In genomic region chr12:2373307-2373706, GRCh38 we compare ENCODE assay signal across 30 cellular contexts.
"Had no signal": no experiment of that assay in that cellular context is flagged by ENCODE, and none has a peak within 500 bp of the region (broad histone marks: within the 10 kb centered on the region; RNA-seq: fewer than 3 reads in every experiment).

No MANE protein-coding gene starts in this region.

- H3K9me3 Mint-ChIP-seq: activated naive CD4-positive, alpha-beta T cell treated with anti-CD3 and anti-CD28 coated beads, Interleukin-2, amount 50 U/mL, for 24 hours; activated naive CD8-positive, alpha-beta T cell treated with anti-CD3 and anti-CD28 coated beads, Interleukin-2, amount 50 U/mL, for 24 hours; activated T-helper 1 cell treated with anti-CD3 and anti-CD28 coated beads, Interleukin-12 subunit alpha, Interleukin-12 subunit beta, Interleukin-2, Interleukin-4 antibody, amounts not matched to agents 30 ng/mL and 10 ng/mL and 1 ng/mL, durations not matched to agents 14 hours and 24 hours and 36 hours; immature natural killer cell; naive B cell; nephron progenitor cell; stimulated activated effector memory CD8-positive, alpha-beta T cell treated with anti-CD3 and anti-CD28 coated beads, Interleukin-12 subunit alpha, Interleukin-12 subunit beta, amount 100 ng/mL, for 72 hours; stimulated activated naive CD8-positive, alpha-beta T cell treated with anti-CD3 and anti-CD28 coated beads, Interleukin-15, amount 100 ng/mL, for 72 hours had no signal

- ATAC-seq: activated CD4-positive, CD25-positive, alpha-beta regulatory T cell treated with anti-CD3 and anti-CD28 coated beads, Interleukin-2, amount 50 U/mL, for 24 hours; activated naive CD8-positive, alpha-beta T cell treated with anti-CD3 and anti-CD28 coated beads, Interleukin-2, amount 50 U/mL, for 24 hours; right lobe of liver; stimulated activated effector memory CD8-positive, alpha-beta T cell treated with anti-CD3 and anti-CD28 coated beads, Interleukin-12 subunit alpha, Interleukin-12 subunit beta, amount 100 ng/mL, for 72 hours; stimulated activated naive CD8-positive, alpha-beta T cell treated with anti-CD3 and anti-CD28 coated beads, Interleukin-15, amount 100 ng/mL, for 72 hours; T-helper 17 cell had no signal

- H3K27me3 ChIP-seq: colonic mucosa, right lobe of liver, thyroid gland had no signal

- H3K4me3 Mint-ChIP-seq: activated naive CD4-positive, alpha-beta T cell treated with anti-CD3 and anti-CD28 coated beads, Interleukin-2, amount 50 U/mL, for 24 hours; activated naive CD8-positive, alpha-beta T cell treated with anti-CD3 and anti-CD28 coated beads, Interleukin-2, amount 50 U/mL, for 24 hours; activated T-helper 1 cell treated with anti-CD3 and anti-CD28 coated beads, Interleukin-12 subunit alpha, Interleukin-12 subunit beta, Interleukin-2, Interleukin-4 antibody, amounts not matched to agents 30 ng/mL and 10 ng/mL and 1 ng/mL, durations not matched to agents 14 hours and 24 hours and 36 hours; immature natural killer cell; nephron progenitor cell; stimulated activated effector memory CD8-positive, alpha-beta T cell treated with anti-CD3 and anti-CD28 coated beads, Interleukin-12 subunit alpha, Interleukin-12 subunit beta, amount 100 ng/mL, for 72 hours; stimulated activated naive CD8-positive, alpha-beta T cell treated with anti-CD3 and anti-CD28 coated beads, Interleukin-15, amount 100 ng/mL, for 72 hours had no signal

- H3K36me3 Mint-ChIP-seq: activated naive CD4-positive, alpha-beta T cell treated with anti-CD3 and anti-CD28 coated beads, Interleukin-2, amount 50 U/mL, for 24 hours; immature natural killer cell; naive B cell; stimulated activated effector memory CD8-positive, alpha-beta T cell treated with anti-CD3 and anti-CD28 coated beads, Interleukin-12 subunit alpha, Interleukin-12 subunit beta, amount 100 ng/mL, for 72 hours had no signal

- H3K4me1 ChIP-seq: colonic mucosa, right lobe of liver, thyroid gland had no signal

- H3K4me3 ChIP-seq: colonic mucosa, lung, right lobe of liver, skin epidermis, thyroid gland had no signal

- DNase-seq: activated CD4-positive, alpha-beta T cell treated with anti-CD3 and anti-CD28 coated beads for 48 hours; activated CD4-positive, alpha-beta T cell treated with anti-CD3 and anti-CD28 coated beads, Interleukin-2, amount 50 U/mL, for 48 hours; activated CD8-positive, alpha-beta memory T cell treated with anti-CD3 and anti-CD28 coated beads, Interleukin-2, amount 50 U/mL, for 4 hours; activated gamma-delta T cell treated with Interleukin-2 at 50 U/mL for 16 hours; activated naive CD8-positive, alpha-beta T cell treated with anti-CD3 and anti-CD28 coated beads, Interleukin-2, amount 50 U/mL, for 24 hours; activated T-cell treated with anti-CD3 and anti-CD28 coated beads, Interleukin-2, amount 50 U/mL, for 1 hour; amygdala; colonic mucosa; effector CD8-positive, alpha-beta T cell; glutamatergic neuron; hypothalamus; immature natural killer cell; kidney; mesendoderm; naive B cell; nephron progenitor cell; occipital lobe; right lobe of liver; stimulated activated CD4-positive, alpha-beta T cell treated with anti-CD3 and anti-CD28 coated beads, Interleukin-12 subunit alpha, Interleukin-12 subunit beta, amount 100 ng/mL, for 4 hours; stimulated activated CD4-positive, alpha-beta T cell treated with anti-CD3 and anti-CD28 coated beads, Interleukin-4, amount 100 ng/mL, for 24 hours; stimulated activated naive CD8-positive, alpha-beta T cell treated with anti-CD3 and anti-CD28 coated beads, Interleukin-15, amount 100 ng/mL, for 72 hours; T-helper 17 cell; thyroid gland; WERI-Rb-1 had no signal

- H3K9me3 ChIP-seq: colonic mucosa, right lobe of liver, thyroid gland had no signal

- H3K27ac ChIP-seq: colonic mucosa, right lobe of liver, skin epidermis, thyroid gland, WERI-Rb-1 had no signal

- H3K4me1 Mint-ChIP-seq: activated naive CD4-positive, alpha-beta T cell treated with anti-CD3 and anti-CD28 coated beads, Interleukin-2, amount 50 U/mL, for 24 hours; activated naive CD8-positive, alpha-beta T cell treated with anti-CD3 and anti-CD28 coated beads, Interleukin-2, amount 50 U/mL, for 24 hours; stimulated activated naive CD8-positive, alpha-beta T cell treated with anti-CD3 and anti-CD28 coated beads, Interleukin-15, amount 100 ng/mL, for 72 hours; T-helper 17 cell had no signal

- H3K27ac Mint-ChIP-seq: activated naive CD4-positive, alpha-beta T cell treated with anti-CD3 and anti-CD28 coated beads, Interleukin-2, amount 50 U/mL, for 24 hours; activated naive CD8-positive, alpha-beta T cell treated with anti-CD3 and anti-CD28 coated beads, Interleukin-2, amount 50 U/mL, for 24 hours; activated T-helper 1 cell treated with anti-CD3 and anti-CD28 coated beads, Interleukin-12 subunit alpha, Interleukin-12 subunit beta, Interleukin-2, Interleukin-4 antibody, amounts not matched to agents 30 ng/mL and 10 ng/mL and 1 ng/mL, durations not matched to agents 14 hours and 24 hours and 36 hours; immature natural killer cell; nephron progenitor cell; stimulated activated effector memory CD8-positive, alpha-beta T cell treated with anti-CD3 and anti-CD28 coated beads, Interleukin-12 subunit alpha, Interleukin-12 subunit beta, amount 100 ng/mL, for 72 hours; stimulated activated naive CD8-positive, alpha-beta T cell treated with anti-CD3 and anti-CD28 coated beads, Interleukin-15, amount 100 ng/mL, for 72 hours; T-helper 17 cell had no signal

- H3K36me3 ChIP-seq: colonic mucosa, right lobe of liver, thyroid gland, WERI-Rb-1 had no signal

- H3K27me3 Mint-ChIP-seq: activated naive CD4-positive, alpha-beta T cell treated with anti-CD3 and anti-CD28 coated beads, Interleukin-2, amount 50 U/mL, for 24 hours; activated naive CD8-positive, alpha-beta T cell treated with anti-CD3 and anti-CD28 coated beads, Interleukin-2, amount 50 U/mL, for 24 hours; stimulated activated naive CD8-positive, alpha-beta T cell treated with anti-CD3 and anti-CD28 coated beads, Interleukin-15, amount 100 ng/mL, for 72 hours had no signal
